10 cellular contexts compared by ENCODE assay signal in genomic region chr3:150469031-150469930, GRCh38.
DNase-seq lines count a peak whose midpoint lies in the region; ATAC-seq and TF ChIP-seq lines count a peak whose summit lies in the region.
"Had no signal": no experiment of that assay in that cellular context is flagged by ENCODE, and none has a peak within 500 bp of the region (broad histone marks: within the 10 kb centered on the region; RNA-seq: fewer than 3 reads in every experiment).

No MANE protein-coding gene starts in this region.

- ATAC-seq in CD4-positive, alpha-beta T cell (ENCODE audit: poor library complexity) = no peak

- H3K4me3 Mint-ChIP-seq in Calu3 (ENCODE audit: low read depth, unreplicated experiment) = peak overlapping the region; percentile 43
- no peak overlapping the region for H3K4me3 Mint-ChIP-seq in CD4-positive, alpha-beta T cell
- H3K4me3 Mint-ChIP-seq: central memory CD8-positive, alpha-beta T cell had no signal

- H3K27me3 Mint-ChIP-seq in Calu3 (ENCODE audit: unreplicated experiment) = no peaks in the 10 kb centered on the region
- no peaks in the 10 kb centered on the region for H3K27me3 Mint-ChIP-seq in CD4-positive, alpha-beta T cell
- H3K27me3 Mint-ChIP-seq: central memory CD8-positive, alpha-beta T cell had no signal

- H3K27ac Mint-ChIP-seq in Calu3 (ENCODE audit: unreplicated experiment) = peak overlapping the region; percentile 81
- no peak overlapping the region for H3K27ac Mint-ChIP-seq in CD4-positive, alpha-beta T cell

- intact Hi-C loops in Calu3 (cut with micrococcal nuclease; ENCODE audit: unreplicated experiment) = no loop called here
- intact Hi-C loops in CD4-positive, alpha-beta T cell (cut with DNase I, micrococcal nuclease) = no loop called here

- POLR2A ChIA-PET in CD4-positive, alpha-beta T cell (lab: Charles Lee) = interaction anchor here (0.5 kb wide), 1 partner anchor 12 kb away, joined by 3 read pairs; no protein-coding TSS in a partner anchor

- H3K4me1 Mint-ChIP-seq in Calu3 (ENCODE audit: low read depth, unreplicated experiment) = peaks cover 39% of the 10 kb centered on the region
- H3K4me1 Mint-ChIP-seq in CD4-positive, alpha-beta T cell (ENCODE audit: low read depth) = no peaks in the 10 kb centered on the region
- H3K4me1 Mint-ChIP-seq: central memory CD8-positive, alpha-beta T cell had no signal

- H3K4me3 ChIP-seq in foreskin fibroblast (ENCODE audit: low read depth in 1 of 2, low read length in 2 of 2) = no peak overlapping the region

- peaks cover 6% of the 10 kb centered on the region for H3K36me3 Mint-ChIP-seq in Calu3 (ENCODE audit: insufficient read depth, unreplicated experiment)
- no peaks in the 10 kb centered on the region for H3K36me3 Mint-ChIP-seq in CD4-positive, alpha-beta T cell (ENCODE audit: low read depth)

- no peak overlapping the region for H3K27ac ChIP-seq in CD4-positive, alpha-beta T cell (ENCODE audit: low read depth, low read length)

- TSS peak; percentile 85 for BruUV-seq in Calu3 (replicated peaks; lab: Mats Ljungman, UMichigan)

- no peaks in the 10 kb centered on the region for H3K9me3 ChIP-seq in CD4-positive, alpha-beta T cell (ENCODE audit: control insufficient read depth, low read length)

- no peaks in the 10 kb centered on the region for H3K27me3 ChIP-seq in CD4-positive, alpha-beta T cell (ENCODE audit: control insufficient read depth, insufficient read depth, low read length)

- TF ChIP-seq CTCF in Calu3 (IDR thresholded peaks at IDR 0.05; ENCODE audit: unreplicated experiment) (no peak), foreskin fibroblast (IDR thresholded peaks at IDR 0.05; ENCODE audit: low read depth, low read length) (no peak)
- TF ChIP-seq CTCF in CD4-positive, alpha-beta T cell (IDR thresholded peaks at IDR 0.05) = no peak

- no peaks in the 10 kb centered on the region for H3K9me3 Mint-ChIP-seq in Calu3 (ENCODE audit: low read depth, unreplicated experiment)
- no peaks in the 10 kb centered on the region for H3K9me3 Mint-ChIP-seq in CD4-positive, alpha-beta T cell
- H3K9me3 Mint-ChIP-seq: central memory CD8-positive, alpha-beta T cell had no signal

- DNase-seq in Calu3 (peak; percentile 65), RKO (ENCODE audit: low spot score) (peak; percentile 96), foreskin fibroblast (peak; percentile 94 to 95), putamen (ENCODE audit: low spot score) (peak; percentile 46), ecto neural progenitor cell (ENCODE audit: low spot score) (no peak), NCI-H2081 (lab: John Stamatoyannopoulos, UW) (no peak)
- DNase-seq in CD4-positive, alpha-beta T cell = no peak
- no peak for DNase-seq in stimulated activated CD8-positive, alpha-beta memory T cell treated with anti-CD3 and anti-CD28 coated beads, Interleukin-4, amount 100 ng/mL, for 48 hours
- DNase-seq: NCI-H345 had no signal

- CTCF ChIA-PET in Calu3 (lab: Charles Lee) = interaction anchor here (0.7 to 2.1 kb wide), 5 partner anchors 10 to 60 kb away, joined by 3 to 7 read pairs (median 4); no protein-coding TSS in a partner anchor
- CTCF ChIA-PET in CD4-positive, alpha-beta T cell (lab: Charles Lee) = no interaction called here

Comparison
In these comparisons a context has a peak if more than half of its experiments do, and no peak if none do; other contexts are left out.
1. DNase-seq: peak in Calu3 (single experiment), RKO (single experiment), foreskin fibroblast (2 of 2) and putamen (single experiment); none in ecto neural progenitor cell (single experiment), CD4-positive, alpha-beta T cell (0 of 10), stimulated activated CD8-positive, alpha-beta memory T cell treated with anti-CD3 and anti-CD28 coated beads, Interleukin-4, amount 100 ng/mL, for 48 hours (single experiment) and NCI-H2081 (0 of 2).